Comparison of ENCODE assay signal across 8 cellular contexts in the genomic region with DNA sequence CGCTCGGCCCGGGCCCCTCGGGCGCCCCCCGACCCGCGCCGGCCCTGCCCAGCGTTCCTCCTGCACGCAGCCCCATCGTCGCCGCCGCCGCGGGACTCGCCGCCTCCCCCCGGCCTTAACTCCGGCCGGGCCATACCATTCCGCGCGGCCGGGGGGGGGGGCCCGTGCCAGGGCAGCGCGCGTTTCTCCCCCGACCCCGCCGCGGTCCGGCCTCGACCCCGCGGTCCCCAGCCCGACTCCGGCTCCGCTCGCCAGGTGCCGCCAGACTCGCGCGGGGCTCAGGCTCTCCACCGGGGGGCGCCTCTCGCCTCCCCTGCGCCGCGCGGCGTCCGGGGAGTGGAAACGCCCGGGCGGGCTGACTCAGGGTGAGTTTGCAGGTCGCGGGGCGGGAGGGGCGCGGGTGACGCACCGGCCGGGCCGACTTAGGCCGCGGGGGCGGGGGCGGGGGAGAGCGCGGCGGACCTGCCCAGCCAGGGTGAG. TPM values are rescaled to one million over a fixed set of nuclear protein-coding genes. Genes with fewer than 3 reads are reported as not detected.
DNase-seq lines count a peak whose midpoint lies in the region; ATAC-seq, FAIRE-seq and TF ChIP-seq lines count a peak whose summit lies in the region.

A gene (minus strand): TSS at position 91 of the 480 bp plus-strand sequence. CDS start 15 bp downstream, at position 76.

- peaks cover 28% of the 10 kb centered on the region for H3K36me3 Mint-ChIP-seq in activated T-helper 17 cell treated with anti-CD3 and anti-CD28 coated beads, Interleukin-2, amount 50 U/mL, for 72 hours (ENCODE audit: low read depth)
- H3K36me3 Mint-ChIP-seq in nephron (ENCODE audit: low read depth) = peaks cover 21% of the 10 kb centered on the region

- no peak for FAIRE-seq in RCC 7860 (lab: Jason Lieb, UNC)

- H3K4me3 Mint-ChIP-seq in activated T-helper 17 cell treated with anti-CD3 and anti-CD28 coated beads, Interleukin-2, amount 50 U/mL, for 72 hours = peak within 1 kb of the TSS; percentile 90
- H3K4me3 Mint-ChIP-seq in nephron = peak within 1 kb of the TSS; percentile 80 to 88 (median 84)

- peak within 1 kb of the TSS; percentile 73 for H3K27ac Mint-ChIP-seq in activated T-helper 17 cell treated with anti-CD3 and anti-CD28 coated beads, Interleukin-2, amount 50 U/mL, for 72 hours
- H3K27ac Mint-ChIP-seq in nephron = peak within 1 kb of the TSS; percentile 2 to 60 (median 32)

- peak; percentile 63 to 82 (median 63) for TF ChIP-seq CTCF in nephron (IDR thresholded peaks at IDR 0.05; ENCODE audit: unreplicated experiment in 3 of 3)

- no peaks in the 10 kb centered on the region for H3K27me3 Mint-ChIP-seq in activated T-helper 17 cell treated with anti-CD3 and anti-CD28 coated beads, Interleukin-2, amount 50 U/mL, for 72 hours
- peaks cover 24% of the 10 kb centered on the region for H3K27me3 Mint-ChIP-seq in nephron (ENCODE audit: low read depth)

- H3K9me3 Mint-ChIP-seq in activated T-helper 17 cell treated with anti-CD3 and anti-CD28 coated beads, Interleukin-2, amount 50 U/mL, for 72 hours = no peaks in the 10 kb centered on the region
- H3K9me3 Mint-ChIP-seq in nephron = no peaks in the 10 kb centered on the region

- DNase-seq in COLO829 (ENCODE audit: low spot score) = peak; percentile 78
- peak; percentile 74 for DNase-seq in RCC 7860 (ENCODE audit: low spot score)
- peak; percentile 83 for DNase-seq in fibroblast of peridontal ligament (ENCODE audit: extremely low read depth)
- DNase-seq in stimulated activated naive CD8-positive, alpha-beta T cell treated with anti-CD3 and anti-CD28 coated beads, Interleukin-15, Interleukin-2, amounts not matched to agents 100 U/mL and 50 U/mL, for 24 hours = peak; percentile 90

- ATAC-seq in GM19372 (IDR thresholded peaks at IDR 0.05; ENCODE audit: low read depth, unreplicated experiment) = peak; percentile 92
- peak; percentile 87 for ATAC-seq in HG03558 (IDR thresholded peaks at IDR 0.05; ENCODE audit: extremely low read depth, unreplicated experiment)
- ATAC-seq in activated T-helper 17 cell treated with anti-CD3 and anti-CD28 coated beads, Interleukin-2, amount 50 U/mL, for 72 hours (replicated peaks) = peak; percentile 95
- peak; percentile 93 for ATAC-seq in stimulated activated naive CD8-positive, alpha-beta T cell treated with anti-CD3 and anti-CD28 coated beads, Interleukin-15, Interleukin-2, amounts not matched to agents 100 U/mL and 50 U/mL, for 24 hours

- H3K4me1 Mint-ChIP-seq in activated T-helper 17 cell treated with anti-CD3 and anti-CD28 coated beads, Interleukin-2, amount 50 U/mL, for 72 hours = peaks cover 22% of the 10 kb centered on the region
- H3K4me1 Mint-ChIP-seq in nephron = peaks cover 17% of the 10 kb centered on the region

RNA-seq across cellular contexts. Expression of the gene that starts here (rescaled TPM):
- total RNA-seq in activated T-helper 17 cell treated with anti-CD3 and anti-CD28 coated beads, Interleukin-2, amount 50 U/mL, for 72 hours = 10 to 100 TPM; 14.6 to 24.6 TPM

Comparison
In these comparisons a context has a peak if more than half of its experiments do, and no peak if none do; other contexts are left out.
1. Peak in every context shown above with its lines: DNase-seq and ATAC-seq.